13 cellular contexts compared by ENCODE assay signal in the genomic region with DNA sequence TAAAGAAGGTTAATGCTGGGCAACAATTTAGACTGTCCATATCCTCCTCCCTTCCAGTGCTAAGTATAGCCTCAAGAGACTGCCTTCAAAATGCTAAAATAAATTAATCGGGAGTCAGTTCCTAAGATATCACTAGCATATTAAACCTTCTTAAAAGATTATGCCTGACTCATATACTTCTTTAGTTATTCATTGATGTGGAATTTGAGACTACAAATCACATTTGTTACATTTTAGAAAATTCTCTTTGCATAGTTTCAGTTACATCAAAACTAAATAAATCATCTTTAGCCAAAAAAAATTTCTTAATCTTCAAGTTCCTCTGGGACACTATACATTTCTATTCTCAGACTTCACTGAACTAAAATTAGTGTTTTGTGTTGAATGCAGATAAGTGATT.
DNase-seq lines count a peak whose midpoint lies in the region; ATAC-seq, FAIRE-seq and TF ChIP-seq lines count a peak whose summit lies in the region.
"Had no signal": no experiment of that assay in that cellular context is flagged by ENCODE, and none has a peak within 500 bp of the region (broad histone marks: within the 10 kb centered on the region; RNA-seq: fewer than 3 reads in every experiment).

No MANE protein-coding gene starts in this region.

- H3K36me3 ChIP-seq in upper lobe of right lung: no peaks in the 10 kb centered on the region

- intact Hi-C loops in upper lobe of right lung (cut with DNase I): no loop called here
- intact Hi-C loops in left cardiac atrium (cut with DNase I): no loop called here

- H3K4me1 ChIP-seq in upper lobe of right lung: no peaks in the 10 kb centered on the region

- ATAC-seq in upper lobe of right lung (no peak), left cardiac atrium (no peak)

- H3K4me3 ChIP-seq in upper lobe of right lung: no peak overlapping the region

- DNase-seq in NCI-H226: peak; percentile 5
- DNase-seq in dedifferentiated amniotic fluid mesenchymal stem cell (ENCODE audit: extremely low spot score): peak; percentile 16
- no peak for DNase-seq in frontal cortex (ENCODE audit: low spot score in 2 of 2)
- no peak for DNase-seq in upper lobe of right lung
- DNase-seq in OCI-M2 (lab: John Stamatoyannopoulos, UW; ENCODE audit: unreplicated experiment): no peak
- DNase-seq in left cardiac atrium: no peak
- DNase-seq in NCI-H1694 (lab: John Stamatoyannopoulos, UW): no peak
- DNase-seq: DND-41, NCI-H1436, NCI-H2029 treated with DMSO at 0.1 percent for 48 hours, NCI-H510A treated with DMSO at 0.1 percent for 48 hours, NCI-H82 had no signal

- FAIRE-seq in frontal cortex (lab: Jason Lieb, UNC): peak; percentile 42

- no peak for TF ChIP-seq CTCF in upper lobe of right lung (IDR thresholded peaks at IDR 0.05)

- no peaks in the 10 kb centered on the region for H3K27me3 ChIP-seq in upper lobe of right lung

- H3K27ac ChIP-seq in upper lobe of right lung: no peak overlapping the region
- H3K27ac ChIP-seq: C4-2B had no signal

- H3K9me3 ChIP-seq in upper lobe of right lung: no peaks in the 10 kb centered on the region

Comparison
In these comparisons a context has a peak if more than half of its experiments do, and no peak if none do; other contexts are left out.
1. DNase-seq: peak in NCI-H226 (single experiment) and dedifferentiated amniotic fluid mesenchymal stem cell (single experiment); none in frontal cortex (0 of 2), upper lobe of right lung (single experiment), OCI-M2 (single experiment), left cardiac atrium (single experiment) and NCI-H1694 (single experiment).